Comparison of ENCODE assay signal across 1 cellular context in genomic region chr19:7013678-7014077, GRCh38.
A peak's percentile ranks its signal among the peaks of the same experiment; 100 is the strongest.
TF ChIP-seq lines count a peak whose summit lies in the region.

No MANE protein-coding gene starts in this region.

TF ChIP-seq in GM12878, 131 proteins besides CTCF, POLR2A, EP300 and RAD21 (continued from another document):
- TF ChIP-seq USF1 (IDR thresholded peaks at IDR 0.05; ENCODE audit: borderline replicate concordance, extremely low read length, insufficient read depth, low read depth, low read length) (peak; percentile 26), PKNOX1 (IDR thresholded peaks at IDR 0.05) (peak; percentile 88), MTA3 (IDR thresholded peaks at IDR 0.05; ENCODE audit: borderline replicate concordance, low read length) (no peak), SPI1 (IDR thresholded peaks at IDR 0.05; ENCODE audit: borderline replicate concordance, insufficient read depth, low read depth, low read length) (peak; percentile 87), SKIL (IDR thresholded peaks at IDR 0.05; ENCODE audit: low read depth, poor library complexity, severe bottlenecking) (peak; percentile 26), MLLT1 (IDR thresholded peaks at IDR 0.05) (0 out of 2 replicates have a peak, but pooled peaks have one; percentile 47), MEF2B (IDR thresholded peaks at IDR 0.05; ENCODE audit: partially characterized antibody, poor library complexity, severe bottlenecking) (peak; percentile 39), NR2C2 (IDR thresholded peaks at IDR 0.05; ENCODE audit: borderline replicate concordance, control insufficient read depth, insufficient read length, low read depth) (no peak), NKRF (conservative IDR thresholded peaks at IDR 0.05) (no peak), ZBTB33 (IDR thresholded peaks at IDR 0.05) (no peak), PRDM15 (CRISPR knock-in tag; IDR thresholded peaks at IDR 0.05) (no peak), ZNF207 (IDR thresholded peaks at IDR 0.05; ENCODE audit: borderline replicate concordance) (no peak), ZNF24 (IDR thresholded peaks at IDR 0.05) (peak; percentile 56; the same call in 1 of the 2 replicates), NFIC (IDR thresholded peaks at IDR 0.05; ENCODE audit: low read depth, low read length) (peak; percentile 31; the same call in 1 of the 2 replicates), PML (IDR thresholded peaks at IDR 0.05; ENCODE audit: low read length) (no peak), NFYA (IDR thresholded peaks at IDR 0.05; ENCODE audit: borderline replicate concordance, low read depth, low read length) (no peak), BCL11A (IDR thresholded peaks at IDR 0.05; ENCODE audit: low read depth, low read length) (peak; percentile 21; the same call in 1 of the 2 replicates), ATF2 (IDR thresholded peaks at IDR 0.05; ENCODE audit: low read length) (0 out of 2 replicates have a peak, but pooled peaks have one; percentile 26)
